Comparison of ENCODE assay signal across 23 cellular contexts in genomic region chr7:18874875-18875274, GRCh38.
"Had no signal": no experiment of that assay in that cellular context is flagged by ENCODE, and none has a peak within 500 bp of the region (broad histone marks: within the 10 kb centered on the region; RNA-seq: fewer than 3 reads in every experiment).

No MANE protein-coding gene starts in this region.

- DNase-seq: activated CD4-positive, alpha-beta T cell treated with anti-CD3 and anti-CD28 coated beads for 1 hour; activated gamma-delta T cell treated with Interleukin-2 at 50 U/mL for 16 hours; activated T-cell treated with anti-CD3 and anti-CD28 coated beads, Interleukin-2, amount 50 U/mL, for 1 hour; brain microvascular endothelial cell; central memory CD4-positive, alpha-beta T cell; colonic mucosa; esophagus squamous epithelium; gastrocnemius medialis; head of caudate nucleus; hypothalamus; islet precursor cell; left cardiac atrium; nephron progenitor cell; pancreas; psoas muscle; right cardiac atrium; stimulated activated CD4-positive, alpha-beta T cell treated with anti-CD3 and anti-CD28 coated beads, Interleukin-1b, Interleukin-23, amount 100 ng/mL, for 48 hours; stomach; T-helper 1 cell; WERI-Rb-1 had no signal

- H3K4me1 ChIP-seq: ascending aorta, colonic mucosa, esophagus squamous epithelium, gastrocnemius medialis, pancreas, psoas muscle, stomach had no signal

- H3K36me3 ChIP-seq: ascending aorta, brain microvascular endothelial cell, colonic mucosa, esophagus squamous epithelium, gastrocnemius medialis, pancreas, stomach, thoracic aorta, WERI-Rb-1 had no signal

- ATAC-seq: gastrocnemius medialis, left cardiac atrium, pancreas, psoas muscle, right cardiac atrium had no signal

- H3K27ac ChIP-seq: ascending aorta, brain microvascular endothelial cell, colonic mucosa, esophagus squamous epithelium, gastrocnemius medialis, pancreas, psoas muscle, stomach, thoracic aorta, WERI-Rb-1 had no signal

- H3K9me3 ChIP-seq: ascending aorta, colonic mucosa, esophagus squamous epithelium, gastrocnemius medialis, pancreas, psoas muscle, thoracic aorta had no signal

- H3K4me3 ChIP-seq: ascending aorta, colonic mucosa, esophagus squamous epithelium, gastrocnemius medialis, pancreas, psoas muscle, skin epidermis, stomach, thoracic aorta had no signal

- H3K27me3 ChIP-seq: ascending aorta, brain microvascular endothelial cell, colonic mucosa, esophagus squamous epithelium, gastrocnemius medialis, pancreas, stomach had no signal
